8 cellular contexts compared by ENCODE assay signal in genomic region chr10:121753726-121754476, GRCh38.
DNase-seq lines count a peak whose midpoint lies in the region; ATAC-seq and TF ChIP-seq lines count a peak whose summit lies in the region.

No MANE protein-coding gene starts in this region.

- intact Hi-C loops in HCT116 (cut with micrococcal nuclease) = no loop called here

- H3K79me2 ChIP-seq in HCT116 (ENCODE audit: insufficient read depth, low read length) (no peaks in the 10 kb centered on the region), Loucy (ENCODE audit: insufficient read depth, low read length) (no peaks in the 10 kb centered on the region)

- H3K4me1 ChIP-seq in HCT116 (ENCODE audit: control insufficient read depth in 1 of 2, insufficient read depth in 2 of 2, low read length in 2 of 2) = peaks cover 0 to 10% of the 10 kb centered on the region in 2 experiments; a peak in 2 of 4 replicates
- no peaks in the 10 kb centered on the region for H3K4me1 ChIP-seq in Loucy (ENCODE audit: insufficient read depth, low read length, poor library complexity, severe bottlenecking)

- H3K9ac ChIP-seq in HCT116 (ENCODE audit: low read length) (no peak overlapping the region), Loucy (ENCODE audit: low read depth, low read length, poor library complexity, severe bottlenecking) (no peak overlapping the region)

- TF ChIP-seq CTCF in HCT116 (IDR thresholded peaks at IDR 0.05 in 2 of 3, conservative IDR thresholded peaks at IDR 0.05 in 1 of 3; ENCODE audit: borderline replicate concordance in 1 of 3, insufficient read depth in 1 of 3, low read depth in 2 of 3, low read length in 2 of 3) (peak; percentile 2 to 68 (median 58); a peak in 4 of 6 replicates), Loucy (conservative IDR thresholded peaks at IDR 0.05; ENCODE audit: low read length) (peak; percentile 52; the same call in 1 of the 2 replicates)

- H3K4me3 ChIP-seq in HCT116 (replicated peaks in 1 of 2; ENCODE audit: low read depth in 1 of 2, low read length in 2 of 2) (no peak overlapping the region), Loucy (ENCODE audit: low read length, poor library complexity, severe bottlenecking) (no peak overlapping the region), skeletal muscle cell (ENCODE audit: low read depth, low read length) (no peak overlapping the region)

- H3K36me3 ChIP-seq in HCT116 (ENCODE audit: control insufficient read depth in 1 of 2, insufficient read depth in 2 of 2, low read length in 2 of 2) (no peaks in the 10 kb centered on the region), Loucy (ENCODE audit: insufficient read depth, low read length) (peaks cover 4% of the 10 kb centered on the region; the same call in 1 of the 2 replicates)

- RAD21 ChIA-PET in HCT116 (lab: Charles Lee; ENCODE audit: low non-redundant PET in 1 of 2, low total read pairs in 2 of 2, uncharacterized antibody in 2 of 2, unreplicated experiment in 2 of 2) = no interaction called here

- H3K9me3 ChIP-seq in HCT116 (ENCODE audit: control insufficient read depth in 1 of 2, insufficient read depth in 1 of 2, low read depth in 1 of 2, low read length in 2 of 2) = peaks cover 3 to 4% of the 10 kb centered on the region in 2 experiments; a peak in 2 of 4 replicates
- peaks cover 21% of the 10 kb centered on the region; the same call in 1 of the 2 replicates for H3K9me3 ChIP-seq in Loucy (ENCODE audit: insufficient read depth, low read depth, low read length)

- H3K27ac Mint-ChIP-seq in activated naive CD4-positive, alpha-beta T cell treated with anti-CD3 and anti-CD28 coated beads, Interleukin-2, amount 50 U/mL, for 72 hours = peak overlapping the region; percentile 58 to 72

- DNase-seq in activated naive CD4-positive, alpha-beta T cell treated with anti-CD3 and anti-CD28 coated beads, Interleukin-2, amount 50 U/mL, for 72 hours (ENCODE audit: low spot score in 2 of 2) = peak in 1 of 2 donors; percentile 18
- DNase-seq in activated naive CD4-positive, alpha-beta T cell treated with anti-CD3 and anti-CD28 coated beads, Interleukin-2, amount 50 U/mL, for 16 hours = no peak
- DNase-seq in HCT116 (ENCODE audit: low read depth, low spot score) (peak; percentile 28), caudate nucleus (lab: John Stamatoyannopoulos, UW) (peak in 2 of 61 donors; percentile 39 to 62), skeletal muscle cell (ENCODE audit: low read depth) (peak; percentile 55), NCI-H748 (lab: John Stamatoyannopoulos, UW; ENCODE audit: unreplicated experiment) (no peak), NCI-H2107 treated with DMSO at 0.1 percent for 48 hours (lab: John Stamatoyannopoulos, UW; ENCODE audit: unreplicated experiment) (no peak)

- H3K9me2 ChIP-seq in HCT116 (ENCODE audit: insufficient read depth) (no peaks in the 10 kb centered on the region), Loucy (replicated peaks; ENCODE audit: low read depth, low read length) (no peaks in the 10 kb centered on the region)

- CTCF ChIA-PET in HCT116 (lab: Charles Lee) = interaction anchor here (0.7 kb wide), 1 partner anchor 147 kb away, joined by 4 read pairs; no protein-coding TSS in a partner anchor

- H3K9me3 Mint-ChIP-seq in activated naive CD4-positive, alpha-beta T cell treated with anti-CD3 and anti-CD28 coated beads, Interleukin-2, amount 50 U/mL, for 72 hours = peaks cover 16 to 31% of the 10 kb centered on the region in 2 donors

- peak; percentile 99 for ATAC-seq in activated naive CD4-positive, alpha-beta T cell treated with anti-CD3 and anti-CD28 coated beads, Interleukin-2, amount 50 U/mL, for 72 hours
- peak; percentile 92 for ATAC-seq in HCT116

- no peak for TF ChIP-seq POLR2A in HCT116 (IDR thresholded peaks at IDR 0.05; ENCODE audit: borderline replicate concordance, extremely low read depth, insufficient read depth, insufficient read length)

- TF ChIP-seq RAD21 in HCT116 (IDR thresholded peaks at IDR 0.05; ENCODE audit: low read depth) = peak; percentile 49; the same call in 1 of the 2 replicates

- POLR2A ChIA-PET in HCT116 (lab: Charles Lee) = no interaction called here

- H2AFZ ChIP-seq in HCT116 (ENCODE audit: low read depth, low read length, poor library complexity, severe bottlenecking) (no peak overlapping the region), Loucy (ENCODE audit: low read length) (no peak overlapping the region)

- BruUV-seq in HCT116 (replicated peaks; lab: Mats Ljungman, UMichigan) = no TSS peak

- H4K20me1 ChIP-seq in HCT116 (ENCODE audit: insufficient read depth) = no peaks in the 10 kb centered on the region
- no peaks in the 10 kb centered on the region for H4K20me1 ChIP-seq in Loucy (ENCODE audit: insufficient read depth, low read length, poor library complexity, severe bottlenecking)

- H3K4me2 ChIP-seq in HCT116 (ENCODE audit: low read length) (peak overlapping the region; percentile 17; the same call in 1 of the 2 replicates), Loucy (ENCODE audit: low read depth, low read length, poor library complexity, severe bottlenecking) (no peak overlapping the region)

- no peaks in the 10 kb centered on the region for H3K27me3 ChIP-seq in HCT116 (ENCODE audit: insufficient read depth, low read length)
- H3K27me3 ChIP-seq in Loucy (ENCODE audit: insufficient read depth, low read length, poor library complexity, severe bottlenecking) = no peaks in the 10 kb centered on the region

- H3K27ac ChIP-seq in HCT116 (ENCODE audit: low read depth, low read length) (no peak overlapping the region), caudate nucleus (ENCODE audit: low read depth, low read length) (peak overlapping the region; percentile 52)

- H3F3A ChIP-seq in Loucy (ENCODE audit: low read depth) = no peaks in the 10 kb centered on the region

- peaks cover 38% of the 10 kb centered on the region in 2 donors for H3K36me3 Mint-ChIP-seq in activated naive CD4-positive, alpha-beta T cell treated with anti-CD3 and anti-CD28 coated beads, Interleukin-2, amount 50 U/mL, for 72 hours

TF ChIP-seq in HCT116, 20 proteins besides CTCF, POLR2A, EP300 and RAD21 (continues in another document):
- no peak for TF ChIP-seq EZH2 (IDR thresholded peaks at IDR 0.05)
- TF ChIP-seq SRF (IDR thresholded peaks at IDR 0.05; ENCODE audit: low read depth) = no peak
- TF ChIP-seq YY1 (IDR thresholded peaks at IDR 0.05; ENCODE audit: extremely low read depth, insufficient replicate concordance, low read depth, low read length) = no peak
- TF ChIP-seq EGR1 (IDR thresholded peaks at IDR 0.05; ENCODE audit: low read depth) = no peak
- no peak for TF ChIP-seq ZFX (IDR thresholded peaks at IDR 0.05)
- TF ChIP-seq ZNF274 (IDR thresholded peaks at IDR 0.05; ENCODE audit: low read depth, low read length) = no peak
- no peak for TF ChIP-seq SIN3A (IDR thresholded peaks at IDR 0.05; ENCODE audit: low read depth)
- no peak for TF ChIP-seq ATF3 (IDR thresholded peaks at IDR 0.05)
- no peak for TF ChIP-seq REST (IDR thresholded peaks at IDR 0.05; ENCODE audit: low read depth)
- peak; percentile 28; the same call in 1 of the 2 replicates for TF ChIP-seq ELF1 (IDR thresholded peaks at IDR 0.05; ENCODE audit: borderline replicate concordance, low read depth)
- TF ChIP-seq, protein P1, sequence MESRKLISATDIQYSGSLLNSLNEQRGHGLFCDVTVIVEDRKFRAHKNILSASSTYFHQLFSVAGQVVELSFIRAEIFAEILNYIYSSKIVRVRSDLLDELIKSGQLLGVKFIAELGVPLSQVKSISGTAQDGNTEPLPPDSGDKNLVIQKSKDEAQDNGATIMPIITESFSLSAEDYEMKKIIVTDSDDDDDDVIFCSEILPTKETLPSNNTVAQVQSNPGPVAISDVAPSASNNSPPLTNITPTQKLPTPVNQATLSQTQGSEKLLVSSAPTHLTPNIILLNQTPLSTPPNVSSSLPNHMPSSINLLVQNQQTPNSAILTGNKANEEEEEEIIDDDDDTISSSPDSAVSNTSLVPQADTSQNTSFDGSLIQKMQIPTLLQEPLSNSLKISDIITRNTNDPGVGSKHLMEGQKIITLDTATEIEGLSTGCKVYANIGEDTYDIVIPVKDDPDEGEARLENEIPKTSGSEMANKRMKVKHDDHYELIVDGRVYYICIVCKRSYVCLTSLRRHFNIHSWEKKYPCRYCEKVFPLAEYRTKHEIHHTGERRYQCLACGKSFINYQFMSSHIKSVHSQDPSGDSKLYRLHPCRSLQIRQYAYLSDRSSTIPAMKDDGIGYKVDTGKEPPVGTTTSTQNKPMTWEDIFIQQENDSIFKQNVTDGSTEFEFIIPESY (IDR thresholded peaks at IDR 0.05; ENCODE audit: extremely low read depth, insufficient replicate concordance, low read length) = no peak
- no peak for TF ChIP-seq TCF7L2 (IDR thresholded peaks at IDR 0.05; ENCODE audit: borderline replicate concordance, extremely low read depth, insufficient read depth, insufficient read length)
- 0 out of 2 replicates have a peak, but pooled peaks have one; percentile 17 for TF ChIP-seq SP1 (IDR thresholded peaks at IDR 0.05; ENCODE audit: low read depth)
- TF ChIP-seq JUND (IDR thresholded peaks at IDR 0.05) = peak; percentile 45

Comparison
In these comparisons a context has a peak if more than half of its experiments do, and no peak if none do; other contexts are left out.
1. DNase-seq: peak in HCT116 (single experiment) and skeletal muscle cell (single experiment); none in activated naive CD4-positive, alpha-beta T cell treated with anti-CD3 and anti-CD28 coated beads, Interleukin-2, amount 50 U/mL, for 16 hours (single experiment), NCI-H748 (single experiment) and NCI-H2107 treated with DMSO at 0.1 percent for 48 hours (single experiment).